ENCODE assay signal across 12 cellular contexts in the genomic region with DNA sequence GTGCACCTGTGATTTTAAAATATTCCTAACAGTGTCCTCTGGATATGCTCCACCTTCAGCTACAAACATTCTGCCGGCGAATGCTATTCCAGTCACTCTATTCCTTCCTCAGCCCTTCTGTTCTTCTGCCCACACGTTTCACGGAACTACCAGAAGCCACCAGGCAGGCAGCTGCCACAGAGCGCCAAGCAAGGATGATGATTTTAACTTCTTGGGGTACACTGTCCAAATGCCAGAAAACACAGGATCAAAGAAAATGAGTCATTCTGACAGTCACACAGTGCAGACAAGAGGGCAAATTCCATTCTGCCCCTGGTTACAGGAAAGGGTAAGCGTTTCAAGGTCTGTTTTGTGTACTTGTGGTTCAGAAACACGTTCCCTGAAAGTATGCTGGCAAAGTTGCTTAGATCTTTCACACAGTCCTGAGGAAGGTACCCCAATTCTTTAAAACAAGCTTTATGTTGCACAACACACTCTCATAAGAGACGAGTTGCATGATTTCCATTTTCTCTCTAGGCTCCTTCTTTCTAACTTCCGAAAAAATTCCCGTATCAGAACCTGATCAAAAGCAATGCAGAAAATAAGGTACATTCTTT.
DNase-seq lines count a peak whose midpoint lies in the region; ATAC-seq, FAIRE-seq and TF ChIP-seq lines count a peak whose summit lies in the region.
"Had no signal": no experiment of that assay in that cellular context is flagged by ENCODE, and none has a peak within 500 bp of the region (broad histone marks: within the 10 kb centered on the region; RNA-seq: fewer than 3 reads in every experiment).

No MANE protein-coding gene starts in this region.

- no peak overlapping the region for H2AFZ ChIP-seq in mesenchymal stem cell (ENCODE audit: low read depth, low read length)

- no peak overlapping the region for H3K23ac ChIP-seq in mesenchymal stem cell (ENCODE audit: low read length in 2 of 2)

- no peak overlapping the region for H3K27ac Mint-ChIP-seq in CD4-positive, alpha-beta T cell
- H3K27ac Mint-ChIP-seq: activated T-helper 2 cell treated with anti-CD3 and anti-CD28 coated beads, Interferon-gamma antibody, Interleukin-2, Interleukin-4, amounts not matched to agents 10 μg/mL and 5 μg/mL and 100 μg/mL, durations not matched to agents 14 hours and 24 hours and 36 hours had no signal

- 23% methylated on average over 10 of the region's 10 CpGs for WGBS in A549 (ENCODE audit: missing lambda C conversion rate)
- WGBS in mesenchymal stem cell: 71% methylated on average over 9 of the region's 10 CpGs

- CTCF ChIA-PET in A549 (lab: Yijun Ruan, JAX): no interaction called here
- CTCF ChIA-PET in CD4-positive, alpha-beta T cell (lab: Charles Lee): no interaction called here

- no peaks in the 10 kb centered on the region for H3K36me3 ChIP-seq in mesenchymal stem cell (ENCODE audit: control insufficient read depth in 1 of 2, insufficient read depth in 2 of 2, low read depth in 1 of 2, low read length in 2 of 2)

- no peaks in the 10 kb centered on the region for H3K4me1 Mint-ChIP-seq in CD4-positive, alpha-beta T cell (ENCODE audit: low read depth)

- H3K36me3 Mint-ChIP-seq in CD4-positive, alpha-beta T cell (ENCODE audit: low read depth): no peaks in the 10 kb centered on the region

- no peak for FAIRE-seq in A549 (lab: Jason Lieb, UNC)
- FAIRE-seq: GM12892 had no signal

- no peak overlapping the region for H3K4me3 Mint-ChIP-seq in CD4-positive, alpha-beta T cell

- H4K8ac ChIP-seq in mesenchymal stem cell (ENCODE audit: low read length): no peak overlapping the region

- no peak for TF ChIP-seq CTCF in A549 (IDR thresholded peaks at IDR 0.05)
- no peak for TF ChIP-seq CTCF in dorsolateral prefrontal cortex (IDR thresholded peaks at IDR 0.05 in 54 of 56, conservative IDR thresholded peaks at IDR 0.05 in 2 of 56; ENCODE audit: low read depth in 1 of 56, partially characterized antibody in 56 of 56)
- TF ChIP-seq CTCF in GM20000 (IDR thresholded peaks at IDR 0.05; ENCODE audit: extremely low read depth, missing control alignments): no peak
- TF ChIP-seq CTCF in CD4-positive, alpha-beta T cell (IDR thresholded peaks at IDR 0.05): no peak

- no peak overlapping the region for H2BK5ac ChIP-seq in mesenchymal stem cell (ENCODE audit: low read depth, low read length, poor library complexity, severe bottlenecking)

- no peaks in the 10 kb centered on the region for H3K9me3 Mint-ChIP-seq in CD4-positive, alpha-beta T cell
- H3K9me3 Mint-ChIP-seq: activated T-helper 2 cell treated with anti-CD3 and anti-CD28 coated beads, Interferon-gamma antibody, Interleukin-2, Interleukin-4, amounts not matched to agents 10 μg/mL and 5 μg/mL and 100 μg/mL, durations not matched to agents 14 hours and 24 hours and 36 hours had no signal

- intact Hi-C loops in dorsolateral prefrontal cortex (cut with DNase I): loop anchor here in 1 of 2 donors (5.0 kb wide), 1 partner anchor 127 kb away; no protein-coding TSS in a partner anchor
- intact Hi-C loops in CD4-positive, alpha-beta T cell (cut with DNase I, micrococcal nuclease): no loop called here

- DNase-seq in A549 (ENCODE audit: low read depth in 1 of 2, low spot score in 1 of 2) (peak; percentile 1), M059J (ENCODE audit: low read depth) (peak; percentile 83), dorsolateral prefrontal cortex (peak in 8 of 10 donors; percentile 4 to 70 (median 58)), mesenchymal stem cell (peak; percentile 11), GM20000 (ENCODE audit: low spot score) (no peak), mesenteric fat pad (ENCODE audit: low spot score) (no peak), D341Med (ENCODE audit: low spot score) (no peak)
- DNase-seq in CD4-positive, alpha-beta T cell: no peak
- DNase-seq: activated CD4-positive, alpha-beta T cell treated with anti-CD3 and anti-CD28 coated beads for 1 hour; central memory CD4-positive, alpha-beta T cell had no signal

- H2BK120ac ChIP-seq in mesenchymal stem cell (ENCODE audit: low read depth, low read length): no peak overlapping the region

- H3K27me3 ChIP-seq in dorsolateral prefrontal cortex (no peaks in the 10 kb centered on the region), mesenchymal stem cell (ENCODE audit: control insufficient read depth in 1 of 2, insufficient read depth in 1 of 2, low read length in 2 of 2) (peaks cover 0 to 8% of the 10 kb centered on the region in 2 experiments)
- no peaks in the 10 kb centered on the region for H3K27me3 ChIP-seq in CD4-positive, alpha-beta T cell (ENCODE audit: control insufficient read depth, insufficient read depth, low read length)

- TF ChIP-seq RAD21 in A549 (conservative IDR thresholded peaks at IDR 0.05 in 1 of 2, IDR thresholded peaks at IDR 0.05 in 1 of 2): no peak

- peaks cover 26% of the 10 kb centered on the region for H3K27me3 Mint-ChIP-seq in CD4-positive, alpha-beta T cell

- no peak overlapping the region for H2BK15ac ChIP-seq in mesenchymal stem cell (ENCODE audit: low read depth, poor library complexity, severe bottlenecking)

- no peak for TF ChIP-seq POLR2A in A549 (IDR thresholded peaks at IDR 0.05; ENCODE audit: low read length)

- H3K4me2 ChIP-seq in A549 (peak overlapping the region; percentile 66), mesenchymal stem cell (ENCODE audit: low read length, poor library complexity, severe bottlenecking) (no peak overlapping the region)

- H3K9me3 ChIP-seq in A549: no peaks in the 10 kb centered on the region
- no peaks in the 10 kb centered on the region for H3K9me3 ChIP-seq in mesenchymal stem cell (ENCODE audit: control insufficient read depth, low read length)
- no peaks in the 10 kb centered on the region for H3K9me3 ChIP-seq in CD4-positive, alpha-beta T cell (ENCODE audit: control insufficient read depth, low read length)

- POLR2A ChIA-PET in A549 (lab: Yijun Ruan, JAX): no interaction called here
- POLR2A ChIA-PET in CD4-positive, alpha-beta T cell (lab: Charles Lee): no interaction called here

- no peak overlapping the region for H3K18ac ChIP-seq in mesenchymal stem cell (ENCODE audit: low read depth in 1 of 2, low read length in 2 of 2)

- ATAC-seq in A549: peak; percentile 71 to 74
- ATAC-seq in CD4-positive, alpha-beta T cell (ENCODE audit: poor library complexity): no peak

- H2AK5ac ChIP-seq in mesenchymal stem cell (ENCODE audit: low read length, severe bottlenecking): no peak overlapping the region

- H3K4me3 ChIP-seq in A549 (no peak overlapping the region), dorsolateral prefrontal cortex (no peak overlapping the region), mesenchymal stem cell (ENCODE audit: insufficient read depth in 1 of 2, low read depth in 1 of 2, low read length in 2 of 2) (no peak overlapping the region)

- H4K91ac ChIP-seq in mesenchymal stem cell (ENCODE audit: low read length): no peak overlapping the region

- H3K4ac ChIP-seq in mesenchymal stem cell (ENCODE audit: low read depth in 1 of 2, low read length in 2 of 2): no peak overlapping the region

- H3K9ac ChIP-seq in mesenchymal stem cell (ENCODE audit: low read length): no peak overlapping the region

- no peak overlapping the region for H2BK12ac ChIP-seq in mesenchymal stem cell (ENCODE audit: low read length in 2 of 2)

- H3K27ac ChIP-seq in A549 (peak overlapping the region; percentile 7 to 70; a peak in 3 of 6 replicates), dorsolateral prefrontal cortex (peak overlapping the region in 46 of 59 donors; percentile 5 to 80 (median 48)), mesenchymal stem cell (ENCODE audit: low read length, poor library complexity, severe bottlenecking) (no peak overlapping the region)
- H3K27ac ChIP-seq in CD4-positive, alpha-beta T cell (ENCODE audit: low read depth, low read length): no peak overlapping the region

- peaks cover 18% of the 10 kb centered on the region for H3K4me1 ChIP-seq in A549
- H3K4me1 ChIP-seq in mesenchymal stem cell (ENCODE audit: control insufficient read depth, insufficient read depth, low read depth, low read length): peaks cover 2% of the 10 kb centered on the region

- TF ChIP-seq EP300 in A549 (IDR thresholded peaks at IDR 0.05): no peak

- no peak overlapping the region for H3K14ac ChIP-seq in mesenchymal stem cell (ENCODE audit: low read length in 2 of 2)

- no peaks in the 10 kb centered on the region for H3K79me1 ChIP-seq in mesenchymal stem cell (replicated peaks; ENCODE audit: low read length, poor library complexity, severe bottlenecking)

TF ChIP-seq in A549, 52 proteins besides CTCF, POLR2A, EP300 and RAD21:
- peak; percentile 53; the same call in 1 of the 2 replicates for TF ChIP-seq FOSL2 (IDR thresholded peaks at IDR 0.05)
- 0 out of 2 replicates have a peak, but pooled peaks have one; percentile 16 for TF ChIP-seq FOSL2 (CRISPR knock-in tag; IDR thresholded peaks at IDR 0.05)
- TF ChIP-seq BCL3 (IDR thresholded peaks at IDR 0.05): no peak
- TF ChIP-seq KDM5A (IDR thresholded peaks at IDR 0.05): no peak
- 0 out of 2 replicates have a peak, but pooled peaks have one; percentile 27 for TF ChIP-seq GATA3 (IDR thresholded peaks at IDR 0.05; ENCODE audit: borderline replicate concordance)
- peak; percentile 38; the same call in 1 of the 2 replicates for TF ChIP-seq JUNB (IDR thresholded peaks at IDR 0.05)

Comparison
In these comparisons a context has a peak if more than half of its experiments do, and no peak if none do; other contexts are left out.
1. DNase-seq: peak in A549 (2 of 2), M059J (single experiment), dorsolateral prefrontal cortex (8 of 10) and mesenchymal stem cell (single experiment); none in GM20000 (single experiment), mesenteric fat pad (single experiment), CD4-positive, alpha-beta T cell (0 of 10) and D341Med (single experiment).
2. H3K27ac ChIP-seq: peak in A549 (2 of 2) and dorsolateral prefrontal cortex (46 of 59); none in mesenchymal stem cell (single experiment) and CD4-positive, alpha-beta T cell (single experiment).